8 cellular contexts compared by ENCODE assay signal in the genomic region with DNA sequence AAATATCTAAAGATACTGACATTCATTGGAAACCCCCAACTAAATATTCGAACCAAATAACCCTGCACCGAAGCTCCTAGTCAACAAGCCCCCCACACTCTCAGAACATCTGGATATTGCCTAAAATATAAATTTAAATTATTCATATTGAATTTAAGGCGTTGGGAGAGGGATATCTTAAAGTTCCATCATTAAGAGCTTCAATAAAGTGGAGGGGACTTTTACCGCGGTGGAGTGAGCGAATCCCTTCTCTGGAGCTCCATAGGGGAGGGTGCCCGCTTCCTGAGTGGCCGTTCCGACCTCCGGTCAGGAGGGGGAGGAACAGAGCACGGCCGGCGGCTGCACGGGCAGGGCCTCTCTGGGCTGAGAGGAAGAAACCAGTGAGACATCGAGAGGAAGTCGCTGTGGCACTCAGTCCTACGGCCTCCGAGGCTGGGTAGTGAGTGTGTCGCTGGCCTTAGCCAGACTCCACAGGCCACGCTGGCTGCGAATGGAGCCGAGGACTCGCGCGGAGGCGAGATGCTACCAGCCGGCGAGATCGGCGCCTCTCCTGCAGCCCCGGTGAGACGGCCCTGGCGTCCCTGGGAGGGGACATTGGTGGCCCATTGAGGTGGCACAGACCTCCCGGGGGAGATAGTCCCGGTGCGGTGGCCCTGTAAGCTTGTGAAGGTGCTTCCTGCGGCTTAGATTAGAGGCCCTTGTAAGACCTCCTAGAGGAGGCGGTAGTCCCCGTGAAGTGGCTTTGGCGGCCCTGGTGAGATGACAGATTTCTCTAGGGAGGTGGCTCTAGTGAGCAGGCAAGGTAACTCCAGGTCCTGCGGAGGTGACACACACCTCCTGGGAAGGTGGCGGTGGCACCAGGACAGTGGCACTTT. TPM values are rescaled to one million over a fixed set of nuclear protein-coding genes. Genes with fewer than 3 reads are reported as not detected.
DNase-seq lines count a peak whose midpoint lies in the region; ATAC-seq, FAIRE-seq and TF ChIP-seq lines count a peak whose summit lies in the region.

A gene (plus strand): TSS at position 405 of the 875 bp plus-strand sequence. CDS start 115 bp downstream, at position 520.

- H3K27ac ChIP-seq in heart right ventricle (peak within 1 kb of the TSS; percentile 43 to 94 (median 88)), prostate gland (peak within 1 kb of the TSS; percentile 64 to 70), urinary bladder (ENCODE audit: low read depth) (peak within 1 kb of the TSS; percentile 79)

- peak; percentile 96 for ATAC-seq in HG02840 (IDR thresholded peaks at IDR 0.05; ENCODE audit: low FRiP score, unreplicated experiment)
- peak; percentile 99 to 100 (median 100) for ATAC-seq in heart right ventricle

- H3K36me3 ChIP-seq in heart right ventricle = peaks cover 0 to 36% (median 13%) of the 10 kb centered on the region in 9 donors
- H3K36me3 ChIP-seq in prostate gland = no peaks in the 10 kb centered on the region
- no peaks in the 10 kb centered on the region for H3K36me3 ChIP-seq in urinary bladder (ENCODE audit: insufficient read depth)

- H3K4me3 ChIP-seq in heart right ventricle (peak within 1 kb of the TSS; percentile 78 to 100 (median 90)), prostate gland (peak within 1 kb of the TSS; percentile 56 to 62), urinary bladder (ENCODE audit: low read depth, low read length) (peak within 1 kb of the TSS; percentile 84)

- H3K27me3 ChIP-seq in heart right ventricle = no peaks in the 10 kb centered on the region
- H3K27me3 ChIP-seq in prostate gland (replicated peaks; ENCODE audit: insufficient read depth) = no peaks in the 10 kb centered on the region

- intact Hi-C loops in heart right ventricle (cut with DNase I) (no loop called here), prostate gland (cut with DNase I) (no loop called here)

- peak; percentile 95 for FAIRE-seq in GM12892 (lab: Jason Lieb, UNC)

- peak; percentile 80 for DNase-seq in GM12892 (ENCODE audit: insufficient read length)
- peak; percentile 90 for DNase-seq in NCI-H1436 (lab: John Stamatoyannopoulos, UW)
- DNase-seq in T-helper 1 cell = peak; percentile 67 to 92 (median 78)
- peak; percentile 84 for DNase-seq in amniotic epithelial cell (ENCODE audit: low read depth)
- peak; percentile 90 to 91 for DNase-seq in heart right ventricle
- DNase-seq in prostate gland (ENCODE audit: low spot score) = peak; percentile 86

- H3K9me3 ChIP-seq in heart right ventricle = no peaks in the 10 kb centered on the region
- no peaks in the 10 kb centered on the region for H3K9me3 ChIP-seq in prostate gland

- WGBS in heart right ventricle, 2 donors = 2 to 3% methylated on average over 42 of the region's 42 CpGs
- 2% methylated on average over 42 of the region's 42 CpGs for WGBS in prostate gland
- WGBS in urinary bladder = 2% methylated on average over 42 of the region's 42 CpGs

- H3K4me1 ChIP-seq in heart right ventricle (peaks cover 11 to 25% (median 22%) of the 10 kb centered on the region in 9 donors), prostate gland (replicated peaks) (peaks cover 8% of the 10 kb centered on the region), urinary bladder (ENCODE audit: insufficient read depth) (peaks cover 2% of the 10 kb centered on the region)

- TF ChIP-seq CTCF in heart right ventricle (IDR thresholded peaks at IDR 0.05) (peak; percentile 65 to 95 (median 79)), prostate gland (IDR thresholded peaks at IDR 0.05) (peak in 3 of 4 experiments; percentile 66 to 70 (median 67))

- peak; percentile 99 for TF ChIP-seq POLR2A in GM12892 (IDR thresholded peaks at IDR 0.05; ENCODE audit: low read depth, low read length)
- peak; percentile 80 for TF ChIP-seq POLR2A in prostate gland (IDR thresholded peaks at IDR 0.05)

RNA-seq across cellular contexts. Expression of the gene that starts here (rescaled TPM):
- polyA plus RNA-seq in GM12892 (2012; ENCODE audit: missing spikeins) = 25.7 TPM
- total RNA-seq in heart right ventricle (10 to 100 TPM; 11.4 to 15.3 (median 13.1) TPM), prostate gland (10 to 100 TPM; 12.6 to 17.4 TPM), urinary bladder (25.9 TPM)
- polyA plus RNA-seq in heart right ventricle (10 to 100 TPM in 1 of 2 donors, 1 to 10 TPM in 1; 8.1 to 28.2 TPM), urinary bladder (7.6 TPM)

Comparison
In these comparisons a context has a peak if more than half of its experiments do, and no peak if none do; other contexts are left out.
1. Peak in every context shown above with its lines: DNase-seq, ATAC-seq, H3K4me3 ChIP-seq and H3K27ac ChIP-seq.